8 cellular contexts compared by ENCODE assay signal in the genomic region with DNA sequence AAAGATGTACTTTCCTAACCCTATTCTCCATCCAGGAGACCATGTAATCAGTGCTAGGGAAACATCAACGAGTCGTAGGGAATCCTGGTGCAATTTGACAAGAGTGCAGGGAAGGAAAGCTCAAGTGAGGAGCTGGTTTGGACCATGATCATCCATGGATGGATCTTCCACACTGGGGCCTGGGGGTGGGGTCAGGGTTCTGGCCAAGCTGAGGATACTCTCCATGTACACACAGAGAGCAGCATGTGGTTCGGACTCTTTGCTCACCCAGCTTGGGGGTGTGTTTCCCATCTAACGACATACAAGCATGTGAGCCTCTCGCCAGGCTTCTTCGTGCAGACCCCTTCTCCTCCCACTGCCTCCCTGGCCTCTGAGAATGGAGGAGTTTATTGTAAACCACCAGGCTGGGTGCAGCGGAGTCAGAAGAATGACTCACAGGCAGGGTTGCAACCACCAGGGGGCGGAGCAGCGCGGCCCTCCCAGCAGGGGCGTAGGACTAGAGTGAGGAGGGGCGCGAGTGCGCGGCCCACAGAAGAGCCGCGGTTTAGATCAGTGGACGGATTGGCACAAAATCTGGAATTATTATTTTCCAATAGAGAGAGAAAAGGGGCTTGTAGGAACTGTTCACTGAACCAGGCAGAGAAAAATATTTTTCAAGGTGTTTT.
DNase-seq lines count a peak whose midpoint lies in the region; ATAC-seq, FAIRE-seq and TF ChIP-seq lines count a peak whose summit lies in the region.
"Not testable (repeated sequence)": the region's sequence is repeated elsewhere in the genome, so short reads cannot be mapped to it uniquely, and the experiment has no call there.

No MANE protein-coding gene starts in this region.

- H3K27ac Mint-ChIP-seq in GM23338 = peak overlapping the region; percentile 62; the same call in 1 of the 2 replicates

- H3K14ac ChIP-seq in neuronal stem cell (ENCODE audit: low read length) = not testable (repeated sequence)

- not testable (repeated sequence) for H3K27me3 ChIP-seq in GM23338 (ENCODE audit: insufficient read depth); neuronal stem cell (ENCODE audit: control insufficient read depth in 3 of 3, insufficient read depth in 3 of 3, low read depth in 1 of 3, low read length in 3 of 3); thoracic aorta (replicated peaks; ENCODE audit: insufficient read depth)
- H3K27me3 ChIP-seq in K562 (ENCODE audit: control insufficient read depth in 2 of 2, insufficient read depth in 2 of 2, low read length in 2 of 2) = peaks cover 0 to 23% of the 10 kb centered on the region in 2 experiments; a peak in 1 of 5 replicates

- not testable (repeated sequence) for TF ChIP-seq EP300 in K562 (IDR thresholded peaks at IDR 0.05; ENCODE audit: low read length)

- in situ Hi-C loops in K562 (cut with MboI) = not testable (repeated sequence)

- H3K4me1 Mint-ChIP-seq in GM23338 = peaks cover 52% of the 10 kb centered on the region

- H3K4me3 Mint-ChIP-seq in GM23338 = not testable (repeated sequence)

- H3K36me3 Mint-ChIP-seq in GM23338 (ENCODE audit: low read depth) = not testable (repeated sequence)

- H3K27ac ChIP-seq in GM23338 (ENCODE audit: low read depth); K562 (ENCODE audit: extremely low read depth, low read depth, low read length); neuronal stem cell (replicated peaks; ENCODE audit: low read length); thoracic aorta: not testable (repeated sequence)

- H3K9ac ChIP-seq in K562 (ENCODE audit: insufficient read depth in 1 of 2, low read depth in 2 of 2, low read length in 2 of 2); neuronal stem cell (ENCODE audit: low read depth, low read length, poor library complexity): not testable (repeated sequence)

- H3K9me2 ChIP-seq in GM23338 (ENCODE audit: insufficient read depth) = not testable (repeated sequence)

- 1% methylated on average over 18 of the region's 18 CpGs for WGBS in K562 (ENCODE audit: insufficient coverage, low coverage, missing lambda C conversion rate)
- WGBS in neuronal stem cell (ENCODE audit: extremely low coverage in 2 of 2, insufficient read length in 2 of 2, insufficient replicate concordance in 1 of 2), 2 donors = no CpG with 5 or more reads among the region's 18 CpGs

- H3K79me1 ChIP-seq in neuronal stem cell (ENCODE audit: low read depth, low read length) = not testable (repeated sequence)

- not testable (repeated sequence) for H4K91ac ChIP-seq in neuronal stem cell (ENCODE audit: low read depth, low read length, poor library complexity)

- not testable (repeated sequence) for H2BK12ac ChIP-seq in neuronal stem cell (ENCODE audit: low read length)

- not testable (repeated sequence) for H3K18ac ChIP-seq in neuronal stem cell (ENCODE audit: low read length)

- H3K23ac ChIP-seq in neuronal stem cell (ENCODE audit: low read depth, low read length, poor library complexity) = not testable (repeated sequence)

- TF ChIP-seq POLR2A in K562 (conservative IDR thresholded peaks at IDR 0.05) = not testable (repeated sequence)

- TF ChIP-seq RAD21 in K562 (CRISPR knock-in tag; conservative IDR thresholded peaks at IDR 0.05 in 1 of 2, IDR thresholded peaks at IDR 0.05 in 1 of 2) = not testable (repeated sequence)

- POLR2A ChIA-PET in AG04449 (lab: Yijun Ruan, JAX) = not testable (repeated sequence)
- POLR2A ChIA-PET in K562 (lab: Yijun Ruan, JAX) = interaction anchor here (0.7 kb wide), 1 partner anchor 88 kb away, joined by 3 read pairs; no protein-coding TSS in a partner anchor

- not testable (repeated sequence) for H3K36me3 ChIP-seq in GM23338 (ENCODE audit: insufficient read depth); K562 (ENCODE audit: control insufficient read depth, insufficient read depth, low read length); neuronal stem cell (replicated peaks in 1 of 2; ENCODE audit: control insufficient read depth in 2 of 2, insufficient read depth in 2 of 2, low read length in 2 of 2); thoracic aorta

- not testable (repeated sequence) for H3K4me3 ChIP-seq in AG04449 (ENCODE audit: low read depth, low read length); GM23338; K562; fibroblast of mammary gland (ENCODE audit: control insufficient read depth, low read depth, low read length); neuronal stem cell (ENCODE audit: low read length in 2 of 2); thoracic aorta

- CTCF ChIA-PET in AG04449 (lab: Yijun Ruan, JAX); K562 (lab: Yijun Ruan, JAX; ENCODE audit: low intra/inter-chr PET ratio): not testable (repeated sequence)

- H2BK120ac ChIP-seq in neuronal stem cell (ENCODE audit: low read depth, low read length) = not testable (repeated sequence)

- not testable (repeated sequence) for H3F3A ChIP-seq in GM23338 (replicated peaks; ENCODE audit: low read depth)

- H3K9me3 Mint-ChIP-seq in GM23338 = not testable (repeated sequence)

- not testable (repeated sequence) for H3K9me1 ChIP-seq in K562 (ENCODE audit: control insufficient read depth, insufficient read depth, low read length)

- BruUV-seq in K562 (replicated peaks; lab: Mats Ljungman, UMichigan) = not testable (repeated sequence)

- H3K4me1 ChIP-seq in GM23338 (ENCODE audit: insufficient read depth) (peaks cover 16% of the 10 kb centered on the region), neuronal stem cell (ENCODE audit: control insufficient read depth in 2 of 2, insufficient read depth in 1 of 2, low read depth in 1 of 2, low read length in 2 of 2) (peaks cover 8 to 20% of the 10 kb centered on the region in 2 donors)
- not testable (repeated sequence) for H3K4me1 ChIP-seq in K562 (replicated peaks in 1 of 2; ENCODE audit: control insufficient read depth in 2 of 2, insufficient read depth in 2 of 2, low read length in 2 of 2); thoracic aorta (ENCODE audit: control insufficient read depth in 1 of 2, low read depth in 2 of 2)

- ATAC-seq in GM23338 (peak; percentile 80), K562 (peak; percentile 84)
- not testable (repeated sequence) for ATAC-seq in thoracic aorta (ENCODE audit: insufficient number of reproducible peaks, low FRiP score, low read depth)

- H3K9me3 ChIP-seq in K562 (replicated peaks; ENCODE audit: control insufficient read depth, insufficient read depth, low read depth, low read length); neuronal stem cell (replicated peaks in 1 of 2; ENCODE audit: control insufficient read depth in 2 of 2, insufficient read depth in 1 of 2, low read depth in 1 of 2, low read length in 2 of 2); thoracic aorta: not testable (repeated sequence)

- peak; percentile 45 for TF ChIP-seq CTCF in AG04449 (IDR thresholded peaks at IDR 0.05; ENCODE audit: insufficient read depth, low read length, missing control alignments)
- peak; percentile 71 to 87 for TF ChIP-seq CTCF in GM23338 (conservative IDR thresholded peaks at IDR 0.05; ENCODE audit: low read depth in 2 of 2)
- TF ChIP-seq CTCF in K562 (IDR thresholded peaks at IDR 0.05 in 2 of 3, conservative IDR thresholded peaks at IDR 0.05 in 1 of 3; ENCODE audit: insufficient read depth in 2 of 3, low read depth in 1 of 3, low read length in 3 of 3) = peak; percentile 35 to 56 (median 43); a peak in 5 of 6 replicates
- peak; percentile 18 for TF ChIP-seq CTCF in fibroblast of mammary gland (conservative IDR thresholded peaks at IDR 0.05; ENCODE audit: control insufficient read depth, insufficient read depth, low read depth, low read length)
- TF ChIP-seq CTCF in thoracic aorta (IDR thresholded peaks at IDR 0.05) = peak; percentile 22

- H2BK15ac ChIP-seq in neuronal stem cell (ENCODE audit: low read length) = not testable (repeated sequence)

- H3K27me3 Mint-ChIP-seq in GM23338 (ENCODE audit: insufficient read depth, low read depth, poor library complexity) = not testable (repeated sequence)

- not testable (repeated sequence) for H3K79me2 ChIP-seq in GM23338 (replicated peaks; ENCODE audit: insufficient read depth); K562 (ENCODE audit: control insufficient read depth, insufficient read depth, low read length)

- intact Hi-C loops in K562 (cut with micrococcal nuclease) = loop anchor here (5.0 kb wide), 1 partner anchor 75 kb away; no protein-coding TSS in a partner anchor

- H2AK5ac ChIP-seq in neuronal stem cell (ENCODE audit: low read depth, low read length) = peak overlapping the region; percentile 24

- not testable (repeated sequence) for H2AFZ ChIP-seq in GM23338; K562 (ENCODE audit: low read depth, low read length); neuronal stem cell (ENCODE audit: low read length)

- H3K4me2 ChIP-seq in GM23338; K562 (ENCODE audit: insufficient read depth, low read length); neuronal stem cell (ENCODE audit: insufficient read depth, low read length, poor library complexity, severe bottlenecking): not testable (repeated sequence)

- not testable (repeated sequence) for FAIRE-seq in K562 (lab: Jason Lieb, UNC)

- H4K20me1 ChIP-seq in GM23338 (replicated peaks; ENCODE audit: insufficient read depth); K562 (replicated peaks; ENCODE audit: control insufficient read depth, insufficient read depth, low read length): not testable (repeated sequence)

- not testable (repeated sequence) for H3K4ac ChIP-seq in neuronal stem cell (ENCODE audit: low read length)

- not testable (repeated sequence) for H4K8ac ChIP-seq in neuronal stem cell (ENCODE audit: low read depth, low read length)

- H2BK5ac ChIP-seq in neuronal stem cell (ENCODE audit: low read length) = not testable (repeated sequence)

- DNase-seq in AG04449 (ENCODE audit: low read depth, low spot score); neuronal stem cell (ENCODE audit: low spot score); thoracic aorta (ENCODE audit: low spot score): not testable (repeated sequence)
- DNase-seq in GM23338 (ENCODE audit: low spot score) (peak; percentile 84), RPMI8226 (peak; percentile 6), K562 (ENCODE audit: extremely low read depth in 1 of 4, low spot score in 3 of 4) (peak; percentile 32 to 51 (median 42)), fibroblast of mammary gland (ENCODE audit: low read depth) (peak; percentile 7), iris pigment epithelial cell (ENCODE audit: low read depth) (peak; percentile 16)

TF ChIP-seq in GM23338, 12 proteins besides CTCF, POLR2A, EP300 and RAD21:
- TF ChIP-seq CREB1 (CRISPR knock-in tag; IDR thresholded peaks at IDR 0.05; ENCODE audit: low read depth) = 0 out of 2 replicates have a peak, but pooled peaks have one; percentile 19

Comparison
In these comparisons a context has a peak if more than half of its experiments do, and no peak if none do; other contexts are left out.
1. CTCF ChIP-seq: peak in every context shown above with its lines; median percentile 79 in GM23338; 45 in AG04449; 43 in K562; 22 in thoracic aorta; 18 in fibroblast of mammary gland.